Comparison of ENCODE assay signal across 13 cellular contexts in genomic region chr3:7536510-7536909, GRCh38.
"Had no signal": no experiment of that assay in that cellular context is flagged by ENCODE, and none has a peak within 500 bp of the region (broad histone marks: within the 10 kb centered on the region; RNA-seq: fewer than 3 reads in every experiment).

No MANE protein-coding gene starts in this region.

- H3K4me3 ChIP-seq: coronary artery, lower lobe of right lung had no signal

- ATAC-seq: lower lobe of right lung; stimulated activated memory B cell treated with anti-CD40 and anti-IgM and Interleukin-4, amounts not matched to agents 10 μg/mL and 1 μg/mL and 100 μg/mL, for 72 hours; WTC11 had no signal

- H3K27ac ChIP-seq: coronary artery, lower lobe of right lung had no signal

- H3K9me3 ChIP-seq: lower lobe of right lung had no signal

- H3K4me1 ChIP-seq: lower lobe of right lung had no signal

- H3K36me3 ChIP-seq: lower lobe of right lung had no signal

- DNase-seq: activated CD4-positive, alpha-beta memory T cell treated with anti-CD3 and anti-CD28 coated beads, Interleukin-2, amount 10 ng/mL, durations not matched to agents 7 days and 5 days; activated CD4-positive, alpha-beta T cell treated with anti-CD3 and anti-CD28 coated beads for 4 hours; activated naive CD4-positive, alpha-beta T cell treated with anti-CD3 and anti-CD28 coated beads, Interleukin-2, amount 10 ng/mL, durations not matched to agents 7 days and 5 days; activated T-cell treated with anti-CD3 and anti-CD28 coated beads, Interleukin-2, amount 50 U/mL, for 24 hours; effector CD8-positive, alpha-beta T cell; foreskin melanocyte; kidney glomerular epithelial cell; lower lobe of right lung; T-helper 2 cell; trophoblast cell had no signal
